Comparison of ENCODE assay signal across 21 cellular contexts in genomic region chr1:115457295-115457694, GRCh38.
DNase-seq lines count a peak whose midpoint lies in the region; ATAC-seq and TF ChIP-seq lines count a peak whose summit lies in the region.
"Had no signal": no experiment of that assay in that cellular context is flagged by ENCODE, and none has a peak within 500 bp of the region (broad histone marks: within the 10 kb centered on the region; RNA-seq: fewer than 3 reads in every experiment).

No MANE protein-coding gene starts in this region.

- DNase-seq in GM23248 (no peak), NCI-H1092 treated with DMSO at 0.1 percent for 48 hours (lab: John Stamatoyannopoulos, UW) (peak; percentile 49), NCI-H748 treated with DMSO at 0.1 percent for 48 hours (lab: John Stamatoyannopoulos, UW) (peak; percentile 25), left kidney (ENCODE audit: low read depth, low spot score) (peak; percentile 46), body of pancreas (no peak), germinal center (ENCODE audit: low spot score) (no peak), T1000 (lab: John Stamatoyannopoulos, UW) (no peak)
- DNase-seq: activated CD4-positive, alpha-beta T cell treated with anti-CD3 and anti-CD28 coated beads, Interleukin-2, amount 10 ng/mL, durations not matched to agents 24 days and 14 days; DND-41; dorsolateral prefrontal cortex; glutamatergic neuron; HCEC 1CT; immature natural killer cell; mammary epithelial cell; naive thymus-derived CD8-positive, alpha-beta T cell; spleen; transverse colon had no signal

- H3K27me3 ChIP-seq in GM23248 (replicated peaks; ENCODE audit: insufficient read depth) (no peaks in the 10 kb centered on the region), body of pancreas (no peaks in the 10 kb centered on the region)
- H3K27me3 ChIP-seq: BLaER1, breast epithelium, transverse colon had no signal

- no peak for TF ChIP-seq CTCF in body of pancreas (IDR thresholded peaks at IDR 0.05)

- TF ChIP-seq POLR2A in body of pancreas (IDR thresholded peaks at IDR 0.05) = no peak

- in situ Hi-C loops in GM23248 (cut with MboI) = no loop called here

- H2AFZ ChIP-seq in GM23248 = peak overlapping the region; percentile 64; the same call in 1 of the 2 replicates

- H3K79me2 ChIP-seq in GM23248 (ENCODE audit: insufficient read depth) = no peaks in the 10 kb centered on the region

- H3K4me3 ChIP-seq in GM23248 (no peak overlapping the region), body of pancreas (no peak overlapping the region)
- H3K4me3 ChIP-seq: BLaER1, breast epithelium, dorsolateral prefrontal cortex, SK-N-MC, spleen, transverse colon had no signal

- no peak for ATAC-seq in body of pancreas
- ATAC-seq: esophagus mucosa; naive thymus-derived CD8-positive, alpha-beta T cell had no signal

- H3K4me1 ChIP-seq in GM23248 (ENCODE audit: insufficient read depth) = peaks cover 51% of the 10 kb centered on the region
- peaks cover 7% of the 10 kb centered on the region for H3K4me1 ChIP-seq in body of pancreas
- H3K4me1 ChIP-seq: breast epithelium, spleen, transverse colon had no signal

- WGBS in GM23248 (ENCODE audit: low coverage in 1 of 2, low lambda C conversion rate in 2 of 2, missing lambda C conversion rate in 2 of 2), 2 experiments = 94 to 95% methylated on average over 2 of the region's 2 CpGs
- 66 to 72% methylated on average over 2 of the region's 2 CpGs for WGBS in body of pancreas, 2 donors

- H3K4me2 ChIP-seq in GM23248 (ENCODE audit: unreplicated experiment) = peak overlapping the region; percentile 18
- H3K4me2 ChIP-seq: BLaER1 had no signal

- H3K9ac ChIP-seq in GM23248 = no peak overlapping the region; the same call in 1 of the 2 replicates
- H3K9ac ChIP-seq: BLaER1 had no signal

- no peaks in the 10 kb centered on the region for H3K9me2 ChIP-seq in GM23248 (ENCODE audit: insufficient read depth)

- intact Hi-C loops in body of pancreas (cut with DNase I) = no loop called here

- no peaks in the 10 kb centered on the region for H3K36me3 ChIP-seq in GM23248 (ENCODE audit: low read depth)
- no peaks in the 10 kb centered on the region for H3K36me3 ChIP-seq in body of pancreas (replicated peaks in 1 of 2; ENCODE audit: insufficient read depth in 1 of 2, low read depth in 2 of 2)
- H3K36me3 ChIP-seq: BLaER1, breast epithelium, spleen, transverse colon had no signal

- H3K9me3 ChIP-seq in GM23248 (ENCODE audit: low read depth) = no peaks in the 10 kb centered on the region
- no peaks in the 10 kb centered on the region for H3K9me3 ChIP-seq in body of pancreas
- H3K9me3 ChIP-seq: BLaER1, breast epithelium, spleen, transverse colon had no signal

- peaks cover 50% of the 10 kb centered on the region for H3F3A ChIP-seq in GM23248 (ENCODE audit: insufficient read depth)

- no peaks in the 10 kb centered on the region for H4K20me1 ChIP-seq in GM23248 (ENCODE audit: insufficient read depth)
- H4K20me1 ChIP-seq: BLaER1 had no signal

- H3K27ac ChIP-seq in GM23248 (peak overlapping the region; percentile 75), body of pancreas (no peak overlapping the region)
- H3K27ac ChIP-seq: BLaER1, dorsolateral prefrontal cortex, SK-N-MC, spleen, transverse colon had no signal

Comparison
In these comparisons a context has a peak if more than half of its experiments do, and no peak if none do; other contexts are left out.
1. DNase-seq: peak in NCI-H1092 treated with DMSO at 0.1 percent for 48 hours (single experiment), NCI-H748 treated with DMSO at 0.1 percent for 48 hours (single experiment) and left kidney (single experiment); none in GM23248 (single experiment), body of pancreas (0 of 4), germinal center (single experiment) and T1000 (single experiment).